17 cellular contexts compared by ENCODE assay signal in genomic region chr11:88039512-88040496, GRCh38.
A peak's percentile ranks its signal among the peaks of the same experiment; 100 is the strongest.
DNase-seq lines count a peak whose midpoint lies in the region; ATAC-seq and TF ChIP-seq lines count a peak whose summit lies in the region.
"Had no signal": no experiment of that assay in that cellular context is flagged by ENCODE, and none has a peak within 500 bp of the region (broad histone marks: within the 10 kb centered on the region; RNA-seq: fewer than 3 reads in every experiment).

No MANE protein-coding gene starts in this region.

- H3K4me1 ChIP-seq in HUES48 (ENCODE audit: control insufficient read depth, insufficient read depth, low read length) (peaks cover 18% of the 10 kb centered on the region), mesendoderm (ENCODE audit: control insufficient read depth, low read depth, low read length) (peaks cover 8% of the 10 kb centered on the region)
- H3K4me1 ChIP-seq: A549, BE2C had no signal

- H2BK15ac ChIP-seq in mesendoderm (replicated peaks; ENCODE audit: low read depth), result no peak overlapping the region

- peak overlapping the region; percentile 80 for H2BK120ac ChIP-seq in mesendoderm (ENCODE audit: low read depth, low read length)

- H3K36me3 ChIP-seq in HUES48 (ENCODE audit: control insufficient read depth, insufficient read depth, low read length) (no peaks in the 10 kb centered on the region), mesendoderm (ENCODE audit: control insufficient read depth, insufficient read depth, low read length) (no peaks in the 10 kb centered on the region)
- H3K36me3 ChIP-seq: BE2C had no signal

- no peaks in the 10 kb centered on the region for H3K9me3 ChIP-seq in HUES48 (ENCODE audit: control insufficient read depth, insufficient read depth, low read length)
- H3K9me3 ChIP-seq: A549, BE2C had no signal

- WGBS in mesendoderm (ENCODE audit: extremely low coverage, insufficient coverage, low lambda C conversion rate), result no CpG with 5 or more reads among the region's 3 CpGs

- ATAC-seq in WTC11, result peak; percentile 62
- ATAC-seq: A549, HepG2 had no signal

- peak overlapping the region; percentile 62 for H3K18ac ChIP-seq in mesendoderm (ENCODE audit: low read length)

- no peak overlapping the region for H3K27ac Mint-ChIP-seq in WTC11
- H3K27ac Mint-ChIP-seq in immature natural killer cell, result no peak overlapping the region
- H3K27ac Mint-ChIP-seq: CD4-positive, alpha-beta memory T cell; HFFc6 had no signal

- H4K5ac ChIP-seq in mesendoderm (ENCODE audit: low read length), result no peak overlapping the region

- peaks cover 50% of the 10 kb centered on the region for H3K4me1 Mint-ChIP-seq in WTC11
- no peaks in the 10 kb centered on the region for H3K4me1 Mint-ChIP-seq in immature natural killer cell
- H3K4me1 Mint-ChIP-seq: CD4-positive, alpha-beta memory T cell had no signal

- H3K27me3 Mint-ChIP-seq in WTC11 (ENCODE audit: low read depth) (no peaks in the 10 kb centered on the region), immature natural killer cell (ENCODE audit: low read depth in 3 of 3) (peaks cover 0 to 2% (median 0%) of the 10 kb centered on the region in 3 donors)

- H3K27ac ChIP-seq in HUES48 (ENCODE audit: low read depth, low read length), result peak overlapping the region; percentile 42
- H3K27ac ChIP-seq in mesendoderm (ENCODE audit: low read depth, low read length), result no peak overlapping the region
- H3K27ac ChIP-seq: A549, C4-2B had no signal

- H3K4me3 Mint-ChIP-seq in WTC11 (no peak overlapping the region), immature natural killer cell (no peak overlapping the region)
- H3K4me3 Mint-ChIP-seq: CD4-positive, alpha-beta memory T cell; HFFc6 had no signal

- H3K36me3 Mint-ChIP-seq in WTC11 (peaks cover 13% of the 10 kb centered on the region), immature natural killer cell (no peaks in the 10 kb centered on the region)
- H3K36me3 Mint-ChIP-seq: CD4-positive, alpha-beta memory T cell had no signal

- H3K9me3 Mint-ChIP-seq in WTC11 (peaks cover 10% of the 10 kb centered on the region), immature natural killer cell (peaks cover 0 to 2% (median 0%) of the 10 kb centered on the region in 6 donors)
- H3K9me3 Mint-ChIP-seq: HFFc6 had no signal

- POLR2A ChIA-PET in WTC11 (lab: Charles Lee), result no interaction called here

- H3K9ac ChIP-seq in HUES48 (ENCODE audit: low read depth, low read length) (no peak overlapping the region), mesendoderm (ENCODE audit: low read length) (no peak overlapping the region)

- H2AK5ac ChIP-seq in mesendoderm (ENCODE audit: low read length), result no peak overlapping the region

- H3K4me3 ChIP-seq in HUES48 (ENCODE audit: low read depth, low read length) (no peak overlapping the region), mesendoderm (ENCODE audit: low read length) (no peak overlapping the region)
- H3K4me3 ChIP-seq: A549 had no signal

- no peak for TF ChIP-seq CTCF in WTC11 (IDR thresholded peaks at IDR 0.05)

- peak overlapping the region; percentile 57 for H3K4ac ChIP-seq in mesendoderm (ENCODE audit: low read depth, low read length)

- DNase-seq in NCI-H1436 (lab: John Stamatoyannopoulos, UW) (peak; percentile 67), WTC11 (ENCODE audit: low spot score) (no peak), mesendoderm (no peak), occipital lobe (lab: John Stamatoyannopoulos, UW) (no peak), NCI-H1105 treated with DMSO at 0.1 percent for 48 hours (lab: John Stamatoyannopoulos, UW) (no peak), RPMI8226 (no peak), immature natural killer cell (no peak)
- DNase-seq: BE2C; CD4-positive, alpha-beta memory T cell; DMS79; GOT3; HCEC 1CT; HFFc6 had no signal

- H3K23ac ChIP-seq in mesendoderm (ENCODE audit: low read length), result no peak overlapping the region

- no peak overlapping the region for H4K8ac ChIP-seq in mesendoderm (ENCODE audit: low read depth, low read length)

- H2BK5ac ChIP-seq in mesendoderm (ENCODE audit: low read length), result no peak overlapping the region

- H3K79me2 ChIP-seq in mesendoderm (ENCODE audit: control insufficient read depth, insufficient read depth, low read length), result no peaks in the 10 kb centered on the region

- CTCF ChIA-PET in WTC11 (lab: Charles Lee), result interaction anchor here (1.0 kb wide), 1 partner anchor 23 kb away, joined by 3 read pairs; no protein-coding TSS in a partner anchor

- H3K27me3 ChIP-seq in HUES48 (ENCODE audit: control insufficient read depth, insufficient read depth, low read length) (no peaks in the 10 kb centered on the region), mesendoderm (ENCODE audit: insufficient read depth, low read length, poor library complexity) (no peaks in the 10 kb centered on the region)

- H3K79me1 ChIP-seq in mesendoderm (ENCODE audit: low read length), result no peaks in the 10 kb centered on the region

- no peak overlapping the region for H3K4me2 ChIP-seq in mesendoderm (ENCODE audit: low read length)
- H3K4me2 ChIP-seq: A549 had no signal

- H3K56ac ChIP-seq in mesendoderm (ENCODE audit: low read length), result no peak overlapping the region

TF ChIP-seq in WTC11, 78 proteins besides CTCF, POLR2A, EP300 and RAD21:
- TF ChIP-seq ATF1 (CRISPR knock-in tag; IDR thresholded peaks at IDR 0.05) (no peak), ZNF232 (CRISPR knock-in tag; IDR thresholded peaks at IDR 0.05) (no peak), ZNF396 (CRISPR knock-in tag; IDR thresholded peaks at IDR 0.05; ENCODE audit: borderline replicate concordance) (no peak), ZBTB43 (CRISPR knock-in tag; IDR thresholded peaks at IDR 0.05) (no peak), GTF2I (CRISPR knock-in tag; conservative IDR thresholded peaks at IDR 0.05) (no peak), NR1H2 (CRISPR knock-in tag; IDR thresholded peaks at IDR 0.05) (no peak), SMAD4 (CRISPR knock-in tag; IDR thresholded peaks at IDR 0.05) (no peak), ZNF671 (CRISPR knock-in tag; IDR thresholded peaks at IDR 0.05) (no peak), RELA (CRISPR knock-in tag; IDR thresholded peaks at IDR 0.05; ENCODE audit: borderline replicate concordance) (no peak)
- TF ChIP-seq, protein P1, sequence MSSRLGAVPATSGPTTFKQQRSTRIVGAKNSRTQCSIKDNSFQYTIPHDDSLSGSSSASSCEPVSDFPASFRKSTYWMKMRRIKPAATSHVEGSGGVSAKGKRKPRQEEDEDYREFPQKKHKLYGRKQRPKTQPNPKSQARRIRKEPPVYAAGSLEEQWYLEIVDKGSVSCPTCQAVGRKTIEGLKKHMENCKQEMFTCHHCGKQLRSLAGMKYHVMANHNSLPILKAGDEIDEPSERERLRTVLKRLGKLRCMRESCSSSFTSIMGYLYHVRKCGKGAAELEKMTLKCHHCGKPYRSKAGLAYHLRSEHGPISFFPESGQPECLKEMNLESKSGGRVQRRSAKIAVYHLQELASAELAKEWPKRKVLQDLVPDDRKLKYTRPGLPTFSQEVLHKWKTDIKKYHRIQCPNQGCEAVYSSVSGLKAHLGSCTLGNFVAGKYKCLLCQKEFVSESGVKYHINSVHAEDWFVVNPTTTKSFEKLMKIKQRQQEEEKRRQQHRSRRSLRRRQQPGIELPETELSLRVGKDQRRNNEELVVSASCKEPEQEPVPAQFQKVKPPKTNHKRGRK (CRISPR knock-in tag; IDR thresholded peaks at IDR 0.05; ENCODE audit: borderline replicate concordance), result no peak
- TF ChIP-seq, protein P2, sequence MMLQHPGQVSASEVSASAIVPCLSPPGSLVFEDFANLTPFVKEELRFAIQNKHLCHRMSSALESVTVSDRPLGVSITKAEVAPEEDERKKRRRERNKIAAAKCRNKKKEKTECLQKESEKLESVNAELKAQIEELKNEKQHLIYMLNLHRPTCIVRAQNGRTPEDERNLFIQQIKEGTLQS (CRISPR knock-in tag; conservative IDR thresholded peaks at IDR 0.05), result no peak
- TF ChIP-seq, protein P3, sequence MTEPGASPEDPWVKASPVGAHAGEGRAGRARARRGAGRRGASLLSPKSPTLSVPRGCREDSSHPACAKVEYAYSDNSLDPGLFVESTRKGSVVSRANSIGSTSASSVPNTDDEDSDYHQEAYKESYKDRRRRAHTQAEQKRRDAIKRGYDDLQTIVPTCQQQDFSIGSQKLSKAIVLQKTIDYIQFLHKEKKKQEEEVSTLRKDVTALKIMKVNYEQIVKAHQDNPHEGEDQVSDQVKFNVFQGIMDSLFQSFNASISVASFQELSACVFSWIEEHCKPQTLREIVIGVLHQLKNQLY (CRISPR knock-in tag; IDR thresholded peaks at IDR 0.05), result no peak
